3 cellular contexts compared by ENCODE assay signal in the genomic region with DNA sequence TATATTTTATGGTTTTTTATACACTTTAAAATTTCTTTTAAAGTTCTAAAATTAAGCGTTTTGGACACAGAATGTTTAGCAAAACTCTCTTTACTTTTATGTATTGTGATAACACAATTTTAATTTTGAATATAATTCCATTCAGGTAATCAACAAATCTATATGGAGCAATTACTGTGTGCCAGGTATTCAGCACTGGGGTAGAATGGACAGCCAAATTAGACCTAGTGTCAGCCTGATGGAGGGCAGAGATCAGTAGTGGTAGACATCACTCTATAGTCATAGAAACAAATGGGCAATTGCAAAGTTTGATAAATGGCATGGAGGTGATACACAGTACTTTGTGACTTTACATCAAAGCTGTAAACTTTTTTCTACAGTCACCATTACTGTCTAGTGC.
TF ChIP-seq lines count a peak whose summit lies in the region.

No MANE protein-coding gene starts in this region.

TF ChIP-seq in SK-N-SH, 30 proteins besides CTCF, POLR2A, EP300 and RAD21 (continued from another document):
- TF ChIP-seq, protein P1, sequence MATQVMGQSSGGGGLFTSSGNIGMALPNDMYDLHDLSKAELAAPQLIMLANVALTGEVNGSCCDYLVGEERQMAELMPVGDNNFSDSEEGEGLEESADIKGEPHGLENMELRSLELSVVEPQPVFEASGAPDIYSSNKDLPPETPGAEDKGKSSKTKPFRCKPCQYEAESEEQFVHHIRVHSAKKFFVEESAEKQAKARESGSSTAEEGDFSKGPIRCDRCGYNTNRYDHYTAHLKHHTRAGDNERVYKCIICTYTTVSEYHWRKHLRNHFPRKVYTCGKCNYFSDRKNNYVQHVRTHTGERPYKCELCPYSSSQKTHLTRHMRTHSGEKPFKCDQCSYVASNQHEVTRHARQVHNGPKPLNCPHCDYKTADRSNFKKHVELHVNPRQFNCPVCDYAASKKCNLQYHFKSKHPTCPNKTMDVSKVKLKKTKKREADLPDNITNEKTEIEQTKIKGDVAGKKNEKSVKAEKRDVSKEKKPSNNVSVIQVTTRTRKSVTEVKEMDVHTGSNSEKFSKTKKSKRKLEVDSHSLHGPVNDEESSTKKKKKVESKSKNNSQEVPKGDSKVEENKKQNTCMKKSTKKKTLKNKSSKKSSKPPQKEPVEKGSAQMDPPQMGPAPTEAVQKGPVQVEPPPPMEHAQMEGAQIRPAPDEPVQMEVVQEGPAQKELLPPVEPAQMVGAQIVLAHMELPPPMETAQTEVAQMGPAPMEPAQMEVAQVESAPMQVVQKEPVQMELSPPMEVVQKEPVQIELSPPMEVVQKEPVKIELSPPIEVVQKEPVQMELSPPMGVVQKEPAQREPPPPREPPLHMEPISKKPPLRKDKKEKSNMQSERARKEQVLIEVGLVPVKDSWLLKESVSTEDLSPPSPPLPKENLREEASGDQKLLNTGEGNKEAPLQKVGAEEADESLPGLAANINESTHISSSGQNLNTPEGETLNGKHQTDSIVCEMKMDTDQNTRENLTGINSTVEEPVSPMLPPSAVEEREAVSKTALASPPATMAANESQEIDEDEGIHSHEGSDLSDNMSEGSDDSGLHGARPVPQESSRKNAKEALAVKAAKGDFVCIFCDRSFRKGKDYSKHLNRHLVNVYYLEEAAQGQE (IDR thresholded peaks at IDR 0.05; ENCODE audit: low read depth, low read length) = peak; percentile 76; the same call in 1 of the 2 replicates
- TF ChIP-seq MXI1 (IDR thresholded peaks at IDR 0.05; ENCODE audit: low read depth, low read length) = no peak

TF ChIP-seq in SK-N-SH treated with all-trans-retinoic acid at 6 μM for 48 hours, 23 proteins besides CTCF, POLR2A, EP300 and RAD21 (continued from another document):
- TF ChIP-seq, protein P2, sequence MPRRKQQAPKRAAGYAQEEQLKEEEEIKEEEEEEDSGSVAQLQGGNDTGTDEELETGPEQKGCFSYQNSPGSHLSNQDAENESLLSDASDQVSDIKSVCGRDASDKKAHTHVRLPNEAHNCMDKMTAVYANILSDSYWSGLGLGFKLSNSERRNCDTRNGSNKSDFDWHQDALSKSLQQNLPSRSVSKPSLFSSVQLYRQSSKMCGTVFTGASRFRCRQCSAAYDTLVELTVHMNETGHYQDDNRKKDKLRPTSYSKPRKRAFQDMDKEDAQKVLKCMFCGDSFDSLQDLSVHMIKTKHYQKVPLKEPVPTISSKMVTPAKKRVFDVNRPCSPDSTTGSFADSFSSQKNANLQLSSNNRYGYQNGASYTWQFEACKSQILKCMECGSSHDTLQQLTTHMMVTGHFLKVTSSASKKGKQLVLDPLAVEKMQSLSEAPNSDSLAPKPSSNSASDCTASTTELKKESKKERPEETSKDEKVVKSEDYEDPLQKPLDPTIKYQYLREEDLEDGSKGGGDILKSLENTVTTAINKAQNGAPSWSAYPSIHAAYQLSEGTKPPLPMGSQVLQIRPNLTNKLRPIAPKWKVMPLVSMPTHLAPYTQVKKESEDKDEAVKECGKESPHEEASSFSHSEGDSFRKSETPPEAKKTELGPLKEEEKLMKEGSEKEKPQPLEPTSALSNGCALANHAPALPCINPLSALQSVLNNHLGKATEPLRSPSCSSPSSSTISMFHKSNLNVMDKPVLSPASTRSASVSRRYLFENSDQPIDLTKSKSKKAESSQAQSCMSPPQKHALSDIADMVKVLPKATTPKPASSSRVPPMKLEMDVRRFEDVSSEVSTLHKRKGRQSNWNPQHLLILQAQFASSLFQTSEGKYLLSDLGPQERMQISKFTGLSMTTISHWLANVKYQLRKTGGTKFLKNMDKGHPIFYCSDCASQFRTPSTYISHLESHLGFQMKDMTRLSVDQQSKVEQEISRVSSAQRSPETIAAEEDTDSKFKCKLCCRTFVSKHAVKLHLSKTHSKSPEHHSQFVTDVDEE (CRISPR knock-in tag; IDR thresholded peaks at IDR 0.05) = no peak
- TF ChIP-seq, protein P3, sequence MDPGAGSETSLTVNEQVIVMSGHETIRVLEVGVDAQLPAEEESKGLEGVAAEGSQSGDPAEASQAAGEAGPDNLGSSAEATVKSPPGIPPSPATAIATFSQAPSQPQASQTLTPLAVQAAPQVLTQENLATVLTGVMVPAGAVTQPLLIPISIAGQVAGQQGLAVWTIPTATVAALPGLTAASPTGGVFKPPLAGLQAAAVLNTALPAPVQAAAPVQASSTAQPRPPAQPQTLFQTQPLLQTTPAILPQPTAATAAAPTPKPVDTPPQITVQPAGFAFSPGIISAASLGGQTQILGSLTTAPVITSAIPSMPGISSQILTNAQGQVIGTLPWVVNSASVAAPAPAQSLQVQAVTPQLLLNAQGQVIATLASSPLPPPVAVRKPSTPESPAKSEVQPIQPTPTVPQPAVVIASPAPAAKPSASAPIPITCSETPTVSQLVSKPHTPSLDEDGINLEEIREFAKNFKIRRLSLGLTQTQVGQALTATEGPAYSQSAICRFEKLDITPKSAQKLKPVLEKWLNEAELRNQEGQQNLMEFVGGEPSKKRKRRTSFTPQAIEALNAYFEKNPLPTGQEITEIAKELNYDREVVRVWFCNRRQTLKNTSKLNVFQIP (CRISPR knock-in tag; IDR thresholded peaks at IDR 0.05; ENCODE audit: borderline replicate concordance, low read depth) = no peak
- TF ChIP-seq GLIS3 (CRISPR knock-in tag; IDR thresholded peaks at IDR 0.05) (no peak), ARNTL (CRISPR knock-in tag; IDR thresholded peaks at IDR 0.05; ENCODE audit: borderline replicate concordance, low read depth) (no peak), PPARA (CRISPR knock-in tag; IDR thresholded peaks at IDR 0.05; ENCODE audit: borderline replicate concordance) (no peak), ZNF565 (CRISPR knock-in tag; conservative IDR thresholded peaks at IDR 0.05; ENCODE audit: low read depth) (no peak), TCF4 (CRISPR knock-in tag; IDR thresholded peaks at IDR 0.05; ENCODE audit: borderline replicate concordance) (no peak), ZNF8 (CRISPR knock-in tag; IDR thresholded peaks at IDR 0.05) (no peak), SNAI2 (CRISPR knock-in tag; IDR thresholded peaks at IDR 0.05) (no peak), CSDC2 (CRISPR knock-in tag; IDR thresholded peaks at IDR 0.05) (no peak), ZFP30 (CRISPR knock-in tag; IDR thresholded peaks at IDR 0.05) (no peak)
- TF ChIP-seq, protein P4, sequence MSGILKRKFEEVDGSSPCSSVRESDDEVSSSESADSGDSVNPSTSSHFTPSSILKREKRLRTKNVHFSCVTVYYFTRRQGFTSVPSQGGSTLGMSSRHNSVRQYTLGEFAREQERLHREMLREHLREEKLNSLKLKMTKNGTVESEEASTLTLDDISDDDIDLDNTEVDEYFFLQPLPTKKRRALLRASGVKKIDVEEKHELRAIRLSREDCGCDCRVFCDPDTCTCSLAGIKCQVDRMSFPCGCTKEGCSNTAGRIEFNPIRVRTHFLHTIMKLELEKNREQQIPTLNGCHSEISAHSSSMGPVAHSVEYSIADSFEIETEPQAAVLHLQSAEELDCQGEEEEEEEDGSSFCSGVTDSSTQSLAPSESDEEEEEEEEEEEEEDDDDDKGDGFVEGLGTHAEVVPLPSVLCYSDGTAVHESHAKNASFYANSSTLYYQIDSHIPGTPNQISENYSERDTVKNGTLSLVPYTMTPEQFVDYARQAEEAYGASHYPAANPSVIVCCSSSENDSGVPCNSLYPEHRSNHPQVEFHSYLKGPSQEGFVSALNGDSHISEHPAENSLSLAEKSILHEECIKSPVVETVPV (CRISPR knock-in tag; IDR thresholded peaks at IDR 0.05) = no peak
- TF ChIP-seq, protein P5, sequence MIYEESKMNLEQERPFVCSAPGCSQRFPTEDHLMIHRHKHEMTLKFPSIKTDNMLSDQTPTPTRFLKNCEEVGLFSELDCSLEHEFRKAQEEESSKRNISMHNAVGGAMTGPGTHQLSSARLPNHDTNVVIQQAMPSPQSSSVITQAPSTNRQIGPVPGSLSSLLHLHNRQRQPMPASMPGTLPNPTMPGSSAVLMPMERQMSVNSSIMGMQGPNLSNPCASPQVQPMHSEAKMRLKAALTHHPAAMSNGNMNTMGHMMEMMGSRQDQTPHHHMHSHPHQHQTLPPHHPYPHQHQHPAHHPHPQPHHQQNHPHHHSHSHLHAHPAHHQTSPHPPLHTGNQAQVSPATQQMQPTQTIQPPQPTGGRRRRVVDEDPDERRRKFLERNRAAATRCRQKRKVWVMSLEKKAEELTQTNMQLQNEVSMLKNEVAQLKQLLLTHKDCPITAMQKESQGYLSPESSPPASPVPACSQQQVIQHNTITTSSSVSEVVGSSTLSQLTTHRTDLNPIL (CRISPR knock-in tag; IDR thresholded peaks at IDR 0.05; ENCODE audit: low read depth) = no peak

TF ChIP-seq in HCT116, 20 proteins besides CTCF, POLR2A, EP300 and RAD21 (continued from another document):
- TF ChIP-seq, protein P1 (IDR thresholded peaks at IDR 0.05; ENCODE audit: low read depth) = peak; percentile 29; the same call in 1 of the 2 replicates
